8 cellular contexts compared by ENCODE assay signal in genomic region chr6:26249709-26249958, GRCh38.
A peak's percentile ranks its signal among the peaks of the same experiment; 100 is the strongest.
DNase-seq lines count a peak whose midpoint lies in the region; ATAC-seq and TF ChIP-seq lines count a peak whose summit lies in the region.

No MANE protein-coding gene starts in this region.

- H3K4me1 Mint-ChIP-seq in activated CD4-positive, alpha-beta T cell treated with anti-CD3 and anti-CD28 coated beads, Interleukin-2, amount 10 ng/mL, durations not matched to agents 24 days and 14 days: peaks cover 41% of the 10 kb centered on the region
- peaks cover 17% of the 10 kb centered on the region for H3K4me1 Mint-ChIP-seq in progenitor cell of endocrine pancreas (ENCODE audit: low read depth)

- H3K9me3 Mint-ChIP-seq in activated CD4-positive, alpha-beta T cell treated with anti-CD3 and anti-CD28 coated beads, Interleukin-2, amount 10 ng/mL, durations not matched to agents 24 days and 14 days: no peaks in the 10 kb centered on the region
- H3K9me3 Mint-ChIP-seq in progenitor cell of endocrine pancreas (ENCODE audit: low read depth): peaks cover 3% of the 10 kb centered on the region

- H3K27ac Mint-ChIP-seq in activated CD4-positive, alpha-beta T cell treated with anti-CD3 and anti-CD28 coated beads, Interleukin-2, amount 10 ng/mL, durations not matched to agents 24 days and 14 days: peak overlapping the region; percentile 95
- H3K27ac Mint-ChIP-seq in progenitor cell of endocrine pancreas: peak overlapping the region; percentile 98

- H3K4me1 ChIP-seq in SJCRH30: no peaks in the 10 kb centered on the region

- H3K36me3 Mint-ChIP-seq in activated CD4-positive, alpha-beta T cell treated with anti-CD3 and anti-CD28 coated beads, Interleukin-2, amount 10 ng/mL, durations not matched to agents 24 days and 14 days (ENCODE audit: low read depth): peaks cover 3% of the 10 kb centered on the region
- H3K36me3 Mint-ChIP-seq in progenitor cell of endocrine pancreas (ENCODE audit: insufficient read depth): peaks cover 1% of the 10 kb centered on the region

- H3K27me3 ChIP-seq in SJCRH30: no peaks in the 10 kb centered on the region

- intact Hi-C loops in activated CD4-positive, alpha-beta T cell treated with anti-CD3 and anti-CD28 coated beads, Interleukin-2, amount 10 ng/mL, durations not matched to agents 24 days and 14 days (cut with micrococcal nuclease): no loop called here

- peak overlapping the region; percentile 95 for H3K4me3 Mint-ChIP-seq in activated CD4-positive, alpha-beta T cell treated with anti-CD3 and anti-CD28 coated beads, Interleukin-2, amount 10 ng/mL, durations not matched to agents 24 days and 14 days
- peak overlapping the region; percentile 90 for H3K4me3 Mint-ChIP-seq in progenitor cell of endocrine pancreas (ENCODE audit: low read depth)

- peak; percentile 87 for DNase-seq in activated CD4-positive, alpha-beta T cell treated with anti-CD3 and anti-CD28 coated beads, Interleukin-2, amount 10 ng/mL, durations not matched to agents 24 days and 14 days
- no peak for DNase-seq in activated CD4-positive, alpha-beta T cell treated with anti-CD3 and anti-CD28 coated beads, Interleukin-2, amount 50 U/mL, for 48 hours
- DNase-seq in SJCRH30 (no peak), fibroblast of mammary gland (ENCODE audit: low read depth) (no peak), progenitor cell of endocrine pancreas (ENCODE audit: low spot score, unreplicated experiment) (no peak), NCI-H226 (no peak)
- DNase-seq in effector CD8-positive, alpha-beta T cell (lab: John Stamatoyannopoulos, UW): no peak

- H3K4me3 ChIP-seq in SJCRH30: peak overlapping the region; percentile 60
- peak overlapping the region; percentile 45 for H3K4me3 ChIP-seq in fibroblast of mammary gland (ENCODE audit: control insufficient read depth, low read depth, low read length)

- no peaks in the 10 kb centered on the region for H3K9me3 ChIP-seq in SJCRH30 (replicated peaks)

- no peaks in the 10 kb centered on the region for H3K36me3 ChIP-seq in SJCRH30

- H3K27me3 Mint-ChIP-seq in activated CD4-positive, alpha-beta T cell treated with anti-CD3 and anti-CD28 coated beads, Interleukin-2, amount 10 ng/mL, durations not matched to agents 24 days and 14 days: no peaks in the 10 kb centered on the region
- H3K27me3 Mint-ChIP-seq in progenitor cell of endocrine pancreas: no peaks in the 10 kb centered on the region

- ATAC-seq in HG02763 (IDR thresholded peaks at IDR 0.05; ENCODE audit: unreplicated experiment): peak; percentile 17

- peak overlapping the region; percentile 80 for H3K27ac ChIP-seq in SJCRH30

- TF ChIP-seq CTCF in fibroblast of mammary gland (conservative IDR thresholded peaks at IDR 0.05; ENCODE audit: control insufficient read depth, insufficient read depth, low read depth, low read length) (no peak), progenitor cell of endocrine pancreas (IDR thresholded peaks at IDR 0.05; ENCODE audit: unreplicated experiment) (no peak)
